In genomic region chr4:10063544-10064300, GRCh38 we compare ENCODE assay signal across 8 cellular contexts. TPM values are rescaled to one million over a fixed set of nuclear protein-coding genes. Genes with fewer than 3 reads are reported as not detected.
DNase-seq lines count a peak whose midpoint lies in the region; ATAC-seq and TF ChIP-seq lines count a peak whose summit lies in the region.

No MANE protein-coding gene starts in this region.

- 72 to 79% methylated on average over 9 of the region's 9 CpGs for WGBS in sigmoid colon, 2 donors

- no peaks in the 10 kb centered on the region for H3K9me3 ChIP-seq in sigmoid colon

- intact Hi-C loops in sigmoid colon (cut with DNase I), result loop anchor here (1.0 to 5.0 kb wide), 3 partner anchors 45 to 371 kb away; no protein-coding TSS in a partner anchor

- ATAC-seq in HG02870 (IDR thresholded peaks at IDR 0.05; ENCODE audit: unreplicated experiment) (no peak), GM21360 (IDR thresholded peaks at IDR 0.05; ENCODE audit: unreplicated experiment) (no peak)

- peaks cover 0 to 7% (median 2%) of the 10 kb centered on the region in 4 donors for H3K36me3 ChIP-seq in sigmoid colon

- peaks cover 0 to 14% (median 12%) of the 10 kb centered on the region in 4 donors for H3K4me1 ChIP-seq in sigmoid colon

- no peak overlapping the region for H3K4me3 ChIP-seq in sigmoid colon

- in situ Hi-C loops in KBM-7 (cut with MboI; ENCODE audit: low pct_unique_long_range_greater_than_20kb, low sequenced_read_pairs), result no loop called here

- peak; percentile 84 for DNase-seq in AG20443 (ENCODE audit: low spot score)
- DNase-seq in KBM-7, result peak; percentile 41
- peak; percentile 80 for DNase-seq in amniotic epithelial cell (ENCODE audit: low read depth)
- peak; percentile 80 to 81 for DNase-seq in hippocampal formation (lab: John Stamatoyannopoulos, UW)
- peak; percentile 89 for DNase-seq in sigmoid colon
- DNase-seq in stimulated activated CD4-positive, alpha-beta T cell treated with anti-CD3 and anti-CD28 coated beads, Interleukin-15, amount 100 ng/mL, for 24 hours, result no peak

- TF ChIP-seq CTCF in sigmoid colon (IDR thresholded peaks at IDR 0.05), result peak; percentile 29 to 62 (median 47)

- no peak for TF ChIP-seq EP300 in sigmoid colon (IDR thresholded peaks at IDR 0.05)

- H3K27ac ChIP-seq in sigmoid colon, result peak overlapping the region; percentile 16 to 62 (median 54)

- H3K27me3 ChIP-seq in sigmoid colon, result no peaks in the 10 kb centered on the region

- no peak for TF ChIP-seq POLR2A in sigmoid colon (IDR thresholded peaks at IDR 0.05)

RNA-seq across cellular contexts. Expression of gene SLC2A9, which starts 42.4 kb away (rescaled TPM):
- 1 to 10 TPM; 3.9 to 6.7 (median 5.8) TPM for total RNA-seq in sigmoid colon
- polyA plus RNA-seq in sigmoid colon, result 1 to 10 TPM in 1 of 3 donors, under 1 TPM in 1, not detected in 1; 0.92 to 4.8 TPM

RNA-seq across cellular contexts. Expression of gene WDR1, which starts 52.9 kb away (rescaled TPM):
- 100 to 1,000 TPM; 171 to 267 (median 238) TPM for total RNA-seq in sigmoid colon
- 100 to 1,000 TPM; 200 to 267 (median 247) TPM for polyA plus RNA-seq in sigmoid colon
